In the genomic region with DNA sequence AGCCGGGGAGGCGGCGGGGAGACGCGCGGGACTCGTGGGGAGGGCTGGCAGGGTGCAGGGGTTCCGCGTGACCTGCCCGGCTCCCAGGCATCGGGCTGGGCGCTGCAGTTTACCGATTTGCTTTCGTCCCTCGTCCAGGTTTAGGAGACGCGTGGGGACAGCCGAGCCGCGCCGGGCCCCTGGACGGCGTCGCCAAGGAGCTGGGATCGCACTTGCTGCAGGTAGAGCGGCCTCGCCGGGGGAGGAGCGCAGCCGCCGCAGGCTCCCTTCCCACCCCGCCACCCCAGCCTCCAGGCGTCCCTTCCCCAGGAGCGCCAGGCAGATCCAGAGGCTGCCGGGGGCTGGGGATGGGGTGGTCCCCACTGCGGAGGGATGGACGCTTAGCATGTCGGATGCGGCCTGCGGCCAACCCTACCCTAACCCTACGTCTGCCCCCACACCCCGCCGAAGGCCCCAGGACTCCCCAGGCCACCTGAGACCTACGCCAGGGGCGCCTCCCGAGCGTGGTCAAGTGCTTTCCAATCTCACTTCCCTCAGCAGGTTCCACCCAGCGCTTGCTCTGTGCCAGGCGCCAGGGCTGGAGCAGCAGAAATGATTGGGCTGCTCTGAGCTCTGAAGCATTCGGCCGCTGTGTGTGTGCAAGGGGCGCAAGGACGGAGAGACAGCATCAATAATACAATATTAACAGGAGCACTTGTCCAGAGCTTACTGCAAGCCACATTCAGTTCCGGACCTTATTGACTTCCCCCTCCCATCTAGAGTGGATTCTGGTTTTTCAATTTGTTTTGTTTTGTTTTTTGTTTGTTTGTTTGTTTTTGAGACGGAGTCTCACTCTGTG, we compare ENCODE assay signal across 1 cellular context.
TF ChIP-seq lines count a peak whose summit lies in the region.

No MANE protein-coding gene starts in this region.

TF ChIP-seq in GM12878, 131 proteins besides CTCF, POLR2A, EP300 and RAD21:
- TF ChIP-seq, protein P1, sequence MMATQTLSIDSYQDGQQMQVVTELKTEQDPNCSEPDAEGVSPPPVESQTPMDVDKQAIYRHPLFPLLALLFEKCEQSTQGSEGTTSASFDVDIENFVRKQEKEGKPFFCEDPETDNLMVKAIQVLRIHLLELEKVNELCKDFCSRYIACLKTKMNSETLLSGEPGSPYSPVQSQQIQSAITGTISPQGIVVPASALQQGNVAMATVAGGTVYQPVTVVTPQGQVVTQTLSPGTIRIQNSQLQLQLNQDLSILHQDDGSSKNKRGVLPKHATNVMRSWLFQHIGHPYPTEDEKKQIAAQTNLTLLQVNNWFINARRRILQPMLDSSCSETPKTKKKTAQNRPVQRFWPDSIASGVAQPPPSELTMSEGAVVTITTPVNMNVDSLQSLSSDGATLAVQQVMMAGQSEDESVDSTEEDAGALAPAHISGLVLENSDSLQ (IDR thresholded peaks at IDR 0.05) = no peak
- TF ChIP-seq SUZ12 (IDR thresholded peaks at IDR 0.05; ENCODE audit: unreplicated experiment) (peak; percentile 37), WRNIP1 (IDR thresholded peaks at IDR 0.05; ENCODE audit: borderline replicate concordance, low read depth, low read length) (no peak), MXI1 (IDR thresholded peaks at IDR 0.05; ENCODE audit: low read depth, low read length) (no peak), POU2F2 (IDR thresholded peaks at IDR 0.05; ENCODE audit: borderline replicate concordance, low read depth, low read length) (no peak), BHLHE40 (IDR thresholded peaks at IDR 0.05; ENCODE audit: borderline replicate concordance in 1 of 2, low read depth in 2 of 2, low read length in 1 of 2) (no peak)
- TF ChIP-seq, protein P2, sequence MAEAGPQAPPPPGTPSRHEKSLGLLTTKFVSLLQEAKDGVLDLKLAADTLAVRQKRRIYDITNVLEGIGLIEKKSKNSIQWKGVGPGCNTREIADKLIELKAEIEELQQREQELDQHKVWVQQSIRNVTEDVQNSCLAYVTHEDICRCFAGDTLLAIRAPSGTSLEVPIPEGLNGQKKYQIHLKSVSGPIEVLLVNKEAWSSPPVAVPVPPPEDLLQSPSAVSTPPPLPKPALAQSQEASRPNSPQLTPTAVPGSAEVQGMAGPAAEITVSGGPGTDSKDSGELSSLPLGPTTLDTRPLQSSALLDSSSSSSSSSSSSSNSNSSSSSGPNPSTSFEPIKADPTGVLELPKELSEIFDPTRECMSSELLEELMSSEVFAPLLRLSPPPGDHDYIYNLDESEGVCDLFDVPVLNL (IDR thresholded peaks at IDR 0.05; ENCODE audit: low read depth, low read length) = no peak
